7 cellular contexts compared by ENCODE assay signal in the genomic region with DNA sequence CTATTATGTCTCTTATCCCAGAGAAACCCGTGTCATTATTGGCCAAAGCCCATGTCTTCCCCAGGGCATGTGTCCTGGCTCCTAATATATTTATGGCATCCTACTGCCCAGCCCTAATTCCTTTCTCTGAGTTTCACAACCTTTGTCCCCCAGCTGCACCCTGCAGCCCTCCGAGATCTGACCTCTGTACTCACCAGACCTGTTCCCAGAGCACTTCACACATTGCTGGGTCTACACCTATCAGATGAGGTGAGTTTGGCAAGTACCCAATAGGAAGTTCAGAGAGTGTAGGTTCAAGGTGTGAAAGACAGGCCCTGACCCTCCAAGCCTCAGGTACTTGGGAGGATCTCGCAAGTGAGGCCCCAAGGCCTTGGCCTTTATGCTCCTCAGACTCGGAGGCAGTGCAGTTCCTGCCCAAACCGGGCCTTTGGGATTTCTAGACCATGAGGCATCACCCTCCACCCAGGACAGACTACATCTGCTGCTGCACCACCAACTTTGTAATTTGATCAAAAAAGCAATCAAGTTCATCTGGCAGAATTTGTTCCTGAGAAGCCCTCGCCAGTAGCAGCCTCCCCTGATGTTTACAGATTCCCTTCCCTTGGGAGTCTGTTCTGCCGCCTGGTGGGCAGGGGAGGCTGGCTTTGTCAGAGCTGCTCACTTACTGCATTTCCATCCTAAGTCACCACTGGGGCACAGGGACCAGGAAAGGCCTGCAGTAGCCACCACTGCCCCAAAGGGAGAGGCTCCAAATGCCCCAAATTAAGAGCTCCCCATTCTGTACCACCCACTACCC. TPM values are rescaled to one million over a fixed set of nuclear protein-coding genes. Genes with fewer than 3 reads are reported as not detected.
A peak's percentile ranks its signal among the peaks of the same experiment; 100 is the strongest.
DNase-seq lines count a peak whose midpoint lies in the region; ATAC-seq and TF ChIP-seq lines count a peak whose summit lies in the region.

No MANE protein-coding gene starts in this region.

- TF ChIP-seq POLR2A in gastrocnemius medialis (IDR thresholded peaks at IDR 0.05) = no peak

- H3K4me3 ChIP-seq in GM12875 (ENCODE audit: low read depth, low read length) (no peak overlapping the region), gastrocnemius medialis (no peak overlapping the region)

- H3K36me3 ChIP-seq in gastrocnemius medialis = peaks cover 0 to 4% of the 10 kb centered on the region in 2 donors

- H3K27me3 ChIP-seq in gastrocnemius medialis = no peaks in the 10 kb centered on the region

- peak overlapping the region; percentile 37 to 97 (median 75) for H3K27ac ChIP-seq in gastrocnemius medialis

- peaks cover 76 to 81% of the 10 kb centered on the region in 2 donors for H3K4me1 ChIP-seq in gastrocnemius medialis

- intact Hi-C loops in gastrocnemius medialis (cut with DNase I; ENCODE audit: low total_unique reads) = loop anchor here (5.0 to 10.0 kb wide), 3 partner anchors 60 to 1243 kb away; partner anchors contain the start of genes NDST2 and SAMD8

- peak overlapping the region; percentile 90 for H3K4me3 Mint-ChIP-seq in T-helper 17 cell

- in situ Hi-C loops in gastrocnemius medialis (cut with MboI; ENCODE audit: low sequenced_read_pairs in 4 of 4) = no loop called here

- H3K36me3 Mint-ChIP-seq in T-helper 17 cell (ENCODE audit: low read depth) = peaks cover 3% of the 10 kb centered on the region

- ATAC-seq in T-helper 17 cell (no peak), gastrocnemius medialis (no peak), HG03045 (IDR thresholded peaks at IDR 0.05; ENCODE audit: unreplicated experiment) (no peak), GM18498 (IDR thresholded peaks at IDR 0.05; ENCODE audit: unreplicated experiment) (no peak)

- peaks cover 64% of the 10 kb centered on the region for H3K4me1 Mint-ChIP-seq in T-helper 17 cell

- H3K9me3 ChIP-seq in T-helper 17 cell (ENCODE audit: control insufficient read depth, low read length, poor library complexity, severe bottlenecking) (no peaks in the 10 kb centered on the region), gastrocnemius medialis (no peaks in the 10 kb centered on the region)

- H3K27ac Mint-ChIP-seq in T-helper 17 cell = peak overlapping the region; percentile 82

- no peaks in the 10 kb centered on the region for H3K27me3 Mint-ChIP-seq in T-helper 17 cell

- TF ChIP-seq CTCF in GM12875 (IDR thresholded peaks at IDR 0.05; ENCODE audit: borderline replicate concordance, insufficient read depth, low read depth, low read length) = 0 out of 2 replicates have a peak, but pooled peaks have one; percentile 6
- no peak for TF ChIP-seq CTCF in gastrocnemius medialis (IDR thresholded peaks at IDR 0.05 in 4 of 5, conservative IDR thresholded peaks at IDR 0.05 in 1 of 5)

- DNase-seq in T-helper 17 cell (no peak), fibroblast of gingiva (ENCODE audit: low read depth) (peak; percentile 86), gastrocnemius medialis (peak in 1 of 2 donors; percentile 43), RPMI8226 (no peak)

RNA-seq across cellular contexts. Expression of gene CAMK2G, which starts 2.2 kb away (rescaled TPM):
- total RNA-seq in T-helper 17 cell = 10 to 100 TPM; 52.6 to 59.6 TPM
- 10 to 100 TPM; 48.6 to 67.5 (median 51.7) TPM for total RNA-seq in gastrocnemius medialis

RNA-seq across cellular contexts. Expression of gene PLAU, which starts 38.8 kb away (rescaled TPM):
- total RNA-seq in T-helper 17 cell (under 1 TPM in 1 of 2 donors, not detected in 1; 0.42 TPM), gastrocnemius medialis (1 to 10 TPM in 3 of 4 donors, under 1 TPM in 1; 0.83 to 5.0 (median 2.3) TPM)
